In genomic region chr11:94627003-94627560, GRCh38 we compare ENCODE assay signal across 1 cellular context. TPM values are rescaled to one million over a fixed set of nuclear protein-coding genes. Genes with fewer than 3 reads are reported as not detected.
"Had no signal": no experiment of that assay in that cellular context is flagged by ENCODE, and none has a peak within 500 bp of the region (broad histone marks: within the 10 kb centered on the region; RNA-seq: fewer than 3 reads in every experiment).

No MANE protein-coding gene starts in this region.

RNA-seq across cellular contexts. Expression of gene PIWIL4, which starts 59.9 kb away (rescaled TPM):
- total RNA-seq: MCF 10A had no signal
